In genomic region chr3:167734498-167735232, GRCh38 we compare ENCODE assay signal across 1 cellular context.
A peak's percentile ranks its signal among the peaks of the same experiment; 100 is the strongest.
TF ChIP-seq lines count a peak whose summit lies in the region.

Gene PDCD10 (minus strand): TSS chr3:167734892. CDS start chr3:167720157, 14,735 bp downstream.

TF ChIP-seq in HepG2, 621 proteins besides CTCF, POLR2A, EP300 and RAD21 (continued from another document and continues in another):
- TF ChIP-seq BRF2 (CRISPR knock-in tag; IDR thresholded peaks at IDR 0.05) (no peak), CCDC6 (CRISPR knock-in tag; IDR thresholded peaks at IDR 0.05) (no peak), ZNF747 (CRISPR knock-in tag; IDR thresholded peaks at IDR 0.05; ENCODE audit: borderline replicate concordance) (0 out of 2 replicates have a peak, but pooled peaks have one; percentile 63), GABPB1 (CRISPR knock-in tag; IDR thresholded peaks at IDR 0.05) (peak; percentile 94), ZFP36 (IDR thresholded peaks at IDR 0.05; ENCODE audit: borderline replicate concordance, low read depth, low read length, partially characterized antibody) (no peak), MIER2 (CRISPR knock-in tag; IDR thresholded peaks at IDR 0.05) (no peak), ZNF567 (CRISPR knock-in tag; IDR thresholded peaks at IDR 0.05; ENCODE audit: borderline replicate concordance) (no peak), ZNF326 (CRISPR knock-in tag; IDR thresholded peaks at IDR 0.05; ENCODE audit: borderline replicate concordance) (no peak), IRF2 (CRISPR knock-in tag; IDR thresholded peaks at IDR 0.05) (peak; percentile 85), CREBL2 (CRISPR knock-in tag; IDR thresholded peaks at IDR 0.05; ENCODE audit: borderline replicate concordance) (no peak), SPEN (CRISPR knock-in tag; IDR thresholded peaks at IDR 0.05; ENCODE audit: low read depth) (peak; percentile 77), HOXD1 (CRISPR knock-in tag; IDR thresholded peaks at IDR 0.05) (no peak), TSC22D2 (CRISPR knock-in tag; IDR thresholded peaks at IDR 0.05; ENCODE audit: borderline replicate concordance) (no peak), KDM6A (CRISPR knock-in tag; IDR thresholded peaks at IDR 0.05; ENCODE audit: low read depth) (no peak), RELA (CRISPR knock-in tag; IDR thresholded peaks at IDR 0.05) (no peak), GPBP1L1 (CRISPR knock-in tag; IDR thresholded peaks at IDR 0.05) (no peak), ZNF572 (CRISPR knock-in tag; IDR thresholded peaks at IDR 0.05) (peak; percentile 89; the same call in 1 of the 2 replicates), ZNF253 (CRISPR knock-in tag; IDR thresholded peaks at IDR 0.05; ENCODE audit: borderline replicate concordance) (0 out of 2 replicates have a peak, but pooled peaks have one; percentile 20), ZNF44 (CRISPR knock-in tag; IDR thresholded peaks at IDR 0.05) (no peak), ARID2 (CRISPR knock-in tag; IDR thresholded peaks at IDR 0.05; ENCODE audit: borderline replicate concordance) (no peak), SRSF1 (optimal IDR thresholded peaks at IDR 0.05; ENCODE audit: low read depth, low read length) (peak; percentile 69), ZNF468 (CRISPR knock-in tag; IDR thresholded peaks at IDR 0.05) (no peak), PAX8 (CRISPR knock-in tag; IDR thresholded peaks at IDR 0.05; ENCODE audit: borderline replicate concordance) (no peak), ZNF670 (CRISPR knock-in tag; IDR thresholded peaks at IDR 0.05; ENCODE audit: borderline replicate concordance) (no peak), HOMEZ (CRISPR knock-in tag; IDR thresholded peaks at IDR 0.05; ENCODE audit: low read depth) (peak; percentile 16; the same call in 1 of the 2 replicates), ZFP62 (CRISPR knock-in tag; IDR thresholded peaks at IDR 0.05) (no peak), ZNF773 (CRISPR knock-in tag; IDR thresholded peaks at IDR 0.05; ENCODE audit: borderline replicate concordance) (no peak), NR2F1 (CRISPR knock-in tag; IDR thresholded peaks at IDR 0.05) (0 out of 4 replicates have a peak, but pooled peaks of 1 of the 2 experiments have one; percentile 33), NKX3-1 (CRISPR knock-in tag; IDR thresholded peaks at IDR 0.05) (no peak), ZNF329 (CRISPR knock-in tag; IDR thresholded peaks at IDR 0.05; ENCODE audit: low read depth) (no peak), YY1 (IDR thresholded peaks at IDR 0.05; ENCODE audit: insufficient read depth, insufficient replicate concordance, low read depth, low read length) (peak; percentile 11), ETV5 (CRISPR knock-in tag; IDR thresholded peaks at IDR 0.05; ENCODE audit: borderline replicate concordance) (peak; percentile 50; the same call in 1 of the 2 replicates), TOE1 (CRISPR knock-in tag; IDR thresholded peaks at IDR 0.05) (no peak), ZNF138 (CRISPR knock-in tag; IDR thresholded peaks at IDR 0.05; ENCODE audit: low read depth) (no peak), HOXA3 (CRISPR knock-in tag; IDR thresholded peaks at IDR 0.05) (no peak; the same call in 1 of the 2 replicates), MTA3 (CRISPR knock-in tag; IDR thresholded peaks at IDR 0.05) (no peak), ZNF607 (CRISPR knock-in tag; IDR thresholded peaks at IDR 0.05; ENCODE audit: borderline replicate concordance) (peak; percentile 65; the same call in 1 of the 2 replicates), ZNF878 (CRISPR knock-in tag; IDR thresholded peaks at IDR 0.05) (no peak), RFX3 (CRISPR knock-in tag; IDR thresholded peaks at IDR 0.05) (no peak), CEBPG (CRISPR knock-in tag; IDR thresholded peaks at IDR 0.05) (no peak; the same call in 1 of the 2 replicates), HHEX (CRISPR knock-in tag; IDR thresholded peaks at IDR 0.05) (no peak), PRPF4 (IDR thresholded peaks at IDR 0.05; ENCODE audit: low read depth, low read length, poor library complexity, severe bottlenecking) (no peak), ZFAT (CRISPR knock-in tag; conservative IDR thresholded peaks at IDR 0.05) (no peak), ZNF451 (CRISPR knock-in tag; IDR thresholded peaks at IDR 0.05) (no peak), ZNF816 (CRISPR knock-in tag; IDR thresholded peaks at IDR 0.05; ENCODE audit: borderline replicate concordance) (no peak), KDM5B (CRISPR knock-in tag; IDR thresholded peaks at IDR 0.05; ENCODE audit: borderline replicate concordance) (peak; percentile 48; the same call in 1 of the 2 replicates), ADNP (CRISPR knock-in tag; IDR thresholded peaks at IDR 0.05) (no peak), ZKSCAN5 (CRISPR knock-in tag; IDR thresholded peaks at IDR 0.05) (peak; percentile 94), ZNF354B (CRISPR knock-in tag; IDR thresholded peaks at IDR 0.05) (no peak), ZNF550 (CRISPR knock-in tag; IDR thresholded peaks at IDR 0.05; ENCODE audit: borderline replicate concordance) (no peak), SRY (CRISPR knock-in tag; IDR thresholded peaks at IDR 0.05) (0 out of 2 replicates have a peak, but pooled peaks have one; percentile 62), NFE2L1 (CRISPR knock-in tag; IDR thresholded peaks at IDR 0.05; ENCODE audit: borderline replicate concordance) (no peak)
- TF ChIP-seq, protein P1, sequence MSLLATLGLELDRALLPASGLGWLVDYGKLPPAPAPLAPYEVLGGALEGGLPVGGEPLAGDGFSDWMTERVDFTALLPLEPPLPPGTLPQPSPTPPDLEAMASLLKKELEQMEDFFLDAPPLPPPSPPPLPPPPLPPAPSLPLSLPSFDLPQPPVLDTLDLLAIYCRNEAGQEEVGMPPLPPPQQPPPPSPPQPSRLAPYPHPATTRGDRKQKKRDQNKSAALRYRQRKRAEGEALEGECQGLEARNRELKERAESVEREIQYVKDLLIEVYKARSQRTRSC (CRISPR knock-in tag; IDR thresholded peaks at IDR 0.05; ENCODE audit: low read depth) = no peak
- TF ChIP-seq, protein P2, sequence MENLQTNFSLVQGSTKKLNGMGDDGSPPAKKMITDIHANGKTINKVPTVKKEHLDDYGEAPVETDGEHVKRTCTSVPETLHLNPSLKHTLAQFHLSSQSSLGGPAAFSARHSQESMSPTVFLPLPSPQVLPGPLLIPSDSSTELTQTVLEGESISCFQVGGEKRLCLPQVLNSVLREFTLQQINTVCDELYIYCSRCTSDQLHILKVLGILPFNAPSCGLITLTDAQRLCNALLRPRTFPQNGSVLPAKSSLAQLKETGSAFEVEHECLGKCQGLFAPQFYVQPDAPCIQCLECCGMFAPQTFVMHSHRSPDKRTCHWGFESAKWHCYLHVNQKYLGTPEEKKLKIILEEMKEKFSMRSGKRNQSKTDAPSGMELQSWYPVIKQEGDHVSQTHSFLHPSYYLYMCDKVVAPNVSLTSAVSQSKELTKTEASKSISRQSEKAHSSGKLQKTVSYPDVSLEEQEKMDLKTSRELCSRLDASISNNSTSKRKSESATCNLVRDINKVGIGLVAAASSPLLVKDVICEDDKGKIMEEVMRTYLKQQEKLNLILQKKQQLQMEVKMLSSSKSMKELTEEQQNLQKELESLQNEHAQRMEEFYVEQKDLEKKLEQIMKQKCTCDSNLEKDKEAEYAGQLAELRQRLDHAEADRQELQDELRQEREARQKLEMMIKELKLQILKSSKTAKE (CRISPR knock-in tag; IDR thresholded peaks at IDR 0.05; ENCODE audit: borderline replicate concordance) = no peak
- TF ChIP-seq, protein P3, sequence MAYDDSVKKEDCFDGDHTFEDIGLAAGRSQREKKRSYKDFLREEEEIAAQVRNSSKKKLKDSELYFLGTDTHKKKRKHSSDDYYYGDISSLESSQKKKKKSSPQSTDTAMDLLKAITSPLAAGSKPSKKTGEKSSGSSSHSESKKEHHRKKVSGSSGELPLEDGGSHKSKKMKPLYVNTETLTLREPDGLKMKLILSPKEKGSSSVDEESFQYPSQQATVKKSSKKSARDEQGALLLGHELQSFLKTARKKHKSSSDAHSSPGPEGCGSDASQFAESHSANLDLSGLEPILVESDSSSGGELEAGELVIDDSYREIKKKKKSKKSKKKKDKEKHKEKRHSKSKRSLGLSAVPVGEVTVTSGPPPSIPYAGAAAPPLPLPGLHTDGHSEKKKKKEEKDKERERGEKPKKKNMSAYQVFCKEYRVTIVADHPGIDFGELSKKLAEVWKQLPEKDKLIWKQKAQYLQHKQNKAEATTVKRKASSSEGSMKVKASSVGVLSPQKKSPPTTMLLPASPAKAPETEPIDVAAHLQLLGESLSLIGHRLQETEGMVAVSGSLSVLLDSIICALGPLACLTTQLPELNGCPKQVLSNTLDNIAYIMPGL (CRISPR knock-in tag; IDR thresholded peaks at IDR 0.05; ENCODE audit: borderline replicate concordance in 1 of 2, low read depth in 1 of 2) = peak; percentile 26 to 43; a peak in 2 of 4 replicates
- TF ChIP-seq, protein P4, sequence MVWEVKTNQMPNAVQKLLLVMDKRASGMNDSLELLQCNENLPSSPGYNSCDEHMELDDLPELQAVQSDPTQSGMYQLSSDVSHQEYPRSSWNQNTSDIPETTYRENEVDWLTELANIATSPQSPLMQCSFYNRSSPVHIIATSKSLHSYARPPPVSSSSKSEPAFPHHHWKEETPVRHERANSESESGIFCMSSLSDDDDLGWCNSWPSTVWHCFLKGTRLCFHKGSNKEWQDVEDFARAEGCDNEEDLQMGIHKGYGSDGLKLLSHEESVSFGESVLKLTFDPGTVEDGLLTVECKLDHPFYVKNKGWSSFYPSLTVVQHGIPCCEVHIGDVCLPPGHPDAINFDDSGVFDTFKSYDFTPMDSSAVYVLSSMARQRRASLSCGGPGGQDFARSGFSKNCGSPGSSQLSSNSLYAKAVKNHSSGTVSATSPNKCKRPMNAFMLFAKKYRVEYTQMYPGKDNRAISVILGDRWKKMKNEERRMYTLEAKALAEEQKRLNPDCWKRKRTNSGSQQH (CRISPR knock-in tag; IDR thresholded peaks at IDR 0.05; ENCODE audit: low read depth) = peak; percentile 47; the same call in 1 of the 2 replicates
- TF ChIP-seq, protein P5, sequence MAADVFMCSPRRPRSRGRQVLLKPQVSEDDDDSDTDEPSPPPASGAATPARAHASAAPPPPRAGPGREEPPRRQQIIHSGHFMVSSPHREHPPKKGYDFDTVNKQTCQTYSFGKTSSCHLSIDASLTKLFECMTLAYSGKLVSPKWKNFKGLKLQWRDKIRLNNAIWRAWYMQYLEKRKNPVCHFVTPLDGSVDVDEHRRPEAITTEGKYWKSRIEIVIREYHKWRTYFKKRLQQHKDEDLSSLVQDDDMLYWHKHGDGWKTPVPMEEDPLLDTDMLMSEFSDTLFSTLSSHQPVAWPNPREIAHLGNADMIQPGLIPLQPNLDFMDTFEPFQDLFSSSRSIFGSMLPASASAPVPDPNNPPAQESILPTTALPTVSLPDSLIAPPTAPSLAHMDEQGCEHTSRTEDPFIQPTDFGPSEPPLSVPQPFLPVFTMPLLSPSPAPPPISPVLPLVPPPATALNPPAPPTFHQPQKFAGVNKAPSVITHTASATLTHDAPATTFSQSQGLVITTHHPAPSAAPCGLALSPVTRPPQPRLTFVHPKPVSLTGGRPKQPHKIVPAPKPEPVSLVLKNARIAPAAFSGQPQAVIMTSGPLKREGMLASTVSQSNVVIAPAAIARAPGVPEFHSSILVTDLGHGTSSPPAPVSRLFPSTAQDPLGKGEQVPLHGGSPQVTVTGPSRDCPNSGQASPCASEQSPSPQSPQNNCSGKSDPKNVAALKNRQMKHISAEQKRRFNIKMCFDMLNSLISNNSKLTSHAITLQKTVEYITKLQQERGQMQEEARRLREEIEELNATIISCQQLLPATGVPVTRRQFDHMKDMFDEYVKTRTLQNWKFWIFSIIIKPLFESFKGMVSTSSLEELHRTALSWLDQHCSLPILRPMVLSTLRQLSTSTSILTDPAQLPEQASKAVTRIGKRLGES (CRISPR knock-in tag; IDR thresholded peaks at IDR 0.05; ENCODE audit: borderline replicate concordance) = no peak
